Comparison of ENCODE assay signal across 9 cellular contexts in genomic region chrX:47384502-47384901, GRCh38. TPM values are rescaled to one million over a fixed set of nuclear protein-coding genes. Genes with fewer than 3 reads are reported as not detected.
DNase-seq lines count a peak whose midpoint lies in the region; ATAC-seq and TF ChIP-seq lines count a peak whose summit lies in the region.
"Had no signal": no experiment of that assay in that cellular context is flagged by ENCODE, and none has a peak within 500 bp of the region (broad histone marks: within the 10 kb centered on the region; RNA-seq: fewer than 3 reads in every experiment).

No MANE protein-coding gene starts in this region.

- no peaks in the 10 kb centered on the region for H3K36me3 ChIP-seq in kidney epithelial cell (ENCODE audit: control insufficient read depth, insufficient read depth, low read length)

- no peaks in the 10 kb centered on the region for H3K9me3 Mint-ChIP-seq in WTC11

- H3K36me3 Mint-ChIP-seq in WTC11 = no peaks in the 10 kb centered on the region

- no peaks in the 10 kb centered on the region for H3K27me3 ChIP-seq in kidney epithelial cell (ENCODE audit: control insufficient read depth, insufficient read depth, low read length)

- POLR2A ChIA-PET in WTC11 (lab: Charles Lee) = interaction anchor here (0.6 kb wide), 1 partner anchor 112 kb away, joined by 3 read pairs; no protein-coding TSS in a partner anchor

- H3K4me3 ChIP-seq in cardiac fibroblast (replicated peaks in 1 of 2; ENCODE audit: low read depth in 2 of 2, low read length in 2 of 2) (no peak overlapping the region), kidney epithelial cell (ENCODE audit: low read depth, low read length) (no peak overlapping the region)

- TF ChIP-seq CTCF in WTC11 (IDR thresholded peaks at IDR 0.05) (peak; percentile 46), cardiac fibroblast (IDR thresholded peaks at IDR 0.05; ENCODE audit: low read depth, low read length) (peak; percentile 68), kidney epithelial cell (IDR thresholded peaks at IDR 0.05; ENCODE audit: insufficient read depth, low read length, poor library complexity, severe bottlenecking) (peak; percentile 60)

- intact Hi-C loops in Right ventricle myocardium superior (cut with DNase I) = loop anchor here (10.0 kb wide), 2 partner anchors 140 to 190 kb away; partner anchors contain the start of gene UBA1
- intact Hi-C loops in Right ventricle myocardium inferior (cut with DNase I) = loop anchor here (1.0 to 5.0 kb wide), 2 partner anchors 138 to 191 kb away; partner anchors contain the start of gene UBA1

- DNase-seq in Right ventricle myocardium superior = no peak
- DNase-seq in Right ventricle myocardium inferior (ENCODE audit: missing footprints) = no peak
- peak; percentile 86 for DNase-seq in NCI-H2107 treated with DMSO at 0.1 percent for 48 hours (lab: John Stamatoyannopoulos, UW; ENCODE audit: unreplicated experiment)
- peak; percentile 57 for DNase-seq in WTC11 (ENCODE audit: low spot score)
- DNase-seq in cardiac fibroblast (ENCODE audit: low read depth in 2 of 2) = peak; percentile 71 to 72
- peak; percentile 25 for DNase-seq in kidney epithelial cell (ENCODE audit: low read depth)
- peak; percentile 60 for DNase-seq in stimulated activated CD4-positive, alpha-beta T cell treated with anti-CD3 and anti-CD28 coated beads, Interleukin-2, amount 100 ng/mL, for 4 hours (ENCODE audit: low read depth)
- DNase-seq in GOT3 (lab: John Stamatoyannopoulos, UW) = no peak

- no peak overlapping the region for H3K27ac Mint-ChIP-seq in WTC11

- peaks cover 28% of the 10 kb centered on the region for H3K4me1 Mint-ChIP-seq in WTC11

- no peaks in the 10 kb centered on the region for H3K27me3 Mint-ChIP-seq in WTC11 (ENCODE audit: low read depth)

- no peak overlapping the region for H3K4me3 Mint-ChIP-seq in WTC11

- ATAC-seq in Right ventricle myocardium superior (ENCODE audit: poor library complexity) (peak; percentile 66), Right ventricle myocardium inferior (no peak), WTC11 (peak; percentile 64)

- CTCF ChIA-PET in WTC11 (lab: Charles Lee) = interaction anchor here (0.6 to 2.7 kb wide), 22 partner anchors 10 to 260 kb away, joined by 3 to 18 read pairs (median 4); partner anchors contain the start of genes CDK16, USP11 and ZNF157

TF ChIP-seq in WTC11, 78 proteins besides CTCF, POLR2A, EP300 and RAD21:
- TF ChIP-seq, protein P1, sequence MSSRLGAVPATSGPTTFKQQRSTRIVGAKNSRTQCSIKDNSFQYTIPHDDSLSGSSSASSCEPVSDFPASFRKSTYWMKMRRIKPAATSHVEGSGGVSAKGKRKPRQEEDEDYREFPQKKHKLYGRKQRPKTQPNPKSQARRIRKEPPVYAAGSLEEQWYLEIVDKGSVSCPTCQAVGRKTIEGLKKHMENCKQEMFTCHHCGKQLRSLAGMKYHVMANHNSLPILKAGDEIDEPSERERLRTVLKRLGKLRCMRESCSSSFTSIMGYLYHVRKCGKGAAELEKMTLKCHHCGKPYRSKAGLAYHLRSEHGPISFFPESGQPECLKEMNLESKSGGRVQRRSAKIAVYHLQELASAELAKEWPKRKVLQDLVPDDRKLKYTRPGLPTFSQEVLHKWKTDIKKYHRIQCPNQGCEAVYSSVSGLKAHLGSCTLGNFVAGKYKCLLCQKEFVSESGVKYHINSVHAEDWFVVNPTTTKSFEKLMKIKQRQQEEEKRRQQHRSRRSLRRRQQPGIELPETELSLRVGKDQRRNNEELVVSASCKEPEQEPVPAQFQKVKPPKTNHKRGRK (CRISPR knock-in tag; IDR thresholded peaks at IDR 0.05; ENCODE audit: borderline replicate concordance) = no peak
- TF ChIP-seq SMAD4 (CRISPR knock-in tag; IDR thresholded peaks at IDR 0.05) (no peak), ZNF232 (CRISPR knock-in tag; IDR thresholded peaks at IDR 0.05) (no peak), NR2C2 (CRISPR knock-in tag; IDR thresholded peaks at IDR 0.05) (no peak), GRHL2 (CRISPR knock-in tag; IDR thresholded peaks at IDR 0.05; ENCODE audit: insufficient replicate concordance, severe bottlenecking) (no peak), HMGA2 (CRISPR knock-in tag; IDR thresholded peaks at IDR 0.05) (no peak), ZNF317 (CRISPR knock-in tag; IDR thresholded peaks at IDR 0.05; ENCODE audit: borderline replicate concordance, low read depth) (no peak), CREM (CRISPR knock-in tag; IDR thresholded peaks at IDR 0.05) (no peak), MXD4 (CRISPR knock-in tag; IDR thresholded peaks at IDR 0.05; ENCODE audit: borderline replicate concordance) (no peak), ESRRA (CRISPR knock-in tag; IDR thresholded peaks at IDR 0.05; ENCODE audit: borderline replicate concordance) (no peak), JAZF1 (CRISPR knock-in tag; IDR thresholded peaks at IDR 0.05) (no peak), NR1H2 (CRISPR knock-in tag; IDR thresholded peaks at IDR 0.05) (no peak), IRF1 (CRISPR knock-in tag; IDR thresholded peaks at IDR 0.05) (no peak)
- TF ChIP-seq, protein P2, sequence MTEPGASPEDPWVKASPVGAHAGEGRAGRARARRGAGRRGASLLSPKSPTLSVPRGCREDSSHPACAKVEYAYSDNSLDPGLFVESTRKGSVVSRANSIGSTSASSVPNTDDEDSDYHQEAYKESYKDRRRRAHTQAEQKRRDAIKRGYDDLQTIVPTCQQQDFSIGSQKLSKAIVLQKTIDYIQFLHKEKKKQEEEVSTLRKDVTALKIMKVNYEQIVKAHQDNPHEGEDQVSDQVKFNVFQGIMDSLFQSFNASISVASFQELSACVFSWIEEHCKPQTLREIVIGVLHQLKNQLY (CRISPR knock-in tag; IDR thresholded peaks at IDR 0.05) = no peak

RNA-seq across cellular contexts. Expression of gene ZNF157, which starts 14.1 kb away (rescaled TPM):
- total RNA-seq in Right ventricle myocardium superior = not detected
- not detected for total RNA-seq in Right ventricle myocardium inferior
- 1.7 to 2.0 TPM (median 1.8 TPM) in 3 replicates for total RNA-seq in WTC11 (2021)
- total RNA-seq in kidney epithelial cell = 0.07 and 0.63 TPM in 2 replicates
- total RNA-seq: pulmonary artery endothelial cell had no signal

Comparison
In these comparisons a context has a peak if more than half of its experiments do, and no peak if none do; other contexts are left out.
1. DNase-seq: peak in NCI-H2107 treated with DMSO at 0.1 percent for 48 hours (single experiment), WTC11 (single experiment), cardiac fibroblast (2 of 2), kidney epithelial cell (single experiment) and stimulated activated CD4-positive, alpha-beta T cell treated with anti-CD3 and anti-CD28 coated beads, Interleukin-2, amount 100 ng/mL, for 4 hours (single experiment); none in Right ventricle myocardium superior (single experiment), Right ventricle myocardium inferior (single experiment) and GOT3 (single experiment).
2. Peak in every context shown above with its lines, with median percentiles within 50 percentile points of each other: CTCF ChIP-seq.